In genomic region chr5:164481270-164481669, GRCh38 we compare ENCODE assay signal across 17 cellular contexts.
"Had no signal": no experiment of that assay in that cellular context is flagged by ENCODE, and none has a peak within 500 bp of the region (broad histone marks: within the 10 kb centered on the region; RNA-seq: fewer than 3 reads in every experiment).

No MANE protein-coding gene starts in this region.

- ATAC-seq: gastrocnemius medialis, heart right ventricle, left cardiac atrium, left lung, left ventricle myocardium superior, lower lobe of right lung, mucosa of descending colon had no signal

- DNase-seq: dorsolateral prefrontal cortex; effector CD4-positive, alpha-beta T cell; effector memory CD4-positive, alpha-beta T cell; foreskin fibroblast; foreskin melanocyte; gastrocnemius medialis; glutamatergic neuron; head of caudate nucleus; heart right ventricle; hippocampal formation; left cardiac atrium; left lung; left ventricle myocardium superior; lower lobe of right lung; mesenchymal stem cell; mucosa of descending colon; naive B cell had no signal
